In the genomic region with DNA sequence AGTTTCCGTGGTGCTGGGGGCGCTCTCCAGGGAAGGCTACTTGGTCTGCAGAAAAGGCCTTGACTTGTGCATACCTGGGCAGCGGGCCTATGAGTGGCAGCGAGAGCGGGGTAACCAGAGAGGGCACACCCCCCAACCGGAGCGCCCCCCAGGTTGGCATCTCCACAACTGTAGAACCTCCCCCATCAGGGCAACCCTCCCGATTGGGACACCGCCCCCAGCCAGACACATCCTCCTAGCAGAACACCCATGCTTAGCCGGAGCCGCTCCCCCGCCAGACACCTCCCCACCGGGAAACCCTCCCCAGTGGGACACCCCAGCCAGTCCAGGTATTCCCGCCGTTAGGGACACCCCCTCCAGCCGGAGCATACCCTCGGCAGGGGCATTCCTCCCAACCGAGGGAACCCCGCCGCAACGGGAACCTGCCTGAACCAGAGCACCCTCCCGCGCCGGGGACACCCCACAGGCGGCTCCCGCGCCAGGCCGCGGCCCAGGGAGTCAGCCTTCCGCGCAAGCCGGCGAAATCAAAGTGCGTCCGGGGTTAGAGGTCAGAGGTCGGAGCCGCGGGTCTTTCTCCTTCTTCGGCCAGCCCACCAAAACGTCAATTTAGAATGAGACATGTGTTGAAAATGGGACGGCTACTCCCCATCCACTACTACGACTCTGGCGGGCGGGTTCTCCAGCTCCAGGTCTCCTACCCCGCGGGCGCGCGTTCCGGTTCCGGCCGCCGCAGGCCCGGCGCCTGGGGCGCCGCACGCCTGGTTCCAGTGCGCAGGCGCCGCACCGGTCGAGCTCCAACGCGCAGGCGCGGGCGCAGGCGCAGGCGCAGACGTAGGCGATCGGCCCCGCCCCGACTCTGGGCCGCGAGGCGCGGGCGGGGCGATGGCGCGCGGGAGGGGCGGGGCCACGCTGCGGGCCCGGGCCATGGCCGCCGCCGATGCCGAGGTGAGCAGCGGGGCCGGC, we compare ENCODE assay signal across 8 cellular contexts. TPM values are rescaled to one million over a fixed set of nuclear protein-coding genes. Genes with fewer than 3 reads are reported as not detected.
A peak's percentile ranks its signal among the peaks of the same experiment; 100 is the strongest.
DNase-seq lines count a peak whose midpoint lies in the region; ATAC-seq and TF ChIP-seq lines count a peak whose summit lies in the region.

EHMT1 (plus strand) TSS at position 901 of the 963 bp plus-strand sequence; CDS start at position 925, 24 bp downstream.

- H3K9me3 ChIP-seq in colonic mucosa = no peaks in the 10 kb centered on the region

- intact Hi-C loops in colonic mucosa (cut with DNase I) = no loop called here

- no peaks in the 10 kb centered on the region for H3K27me3 ChIP-seq in colonic mucosa

- peak within 1 kb of the TSS; percentile 87 for H3K27ac ChIP-seq in colonic mucosa

- no peak for DNase-seq in AG09309 (ENCODE audit: low read depth)
- peak; percentile 82 to 90 for DNase-seq in NCI-H524 (lab: John Stamatoyannopoulos, UW)
- peak; percentile 90 for DNase-seq in activated CD4-positive, alpha-beta T cell treated with anti-CD3 and anti-CD28 coated beads for 48 hours
- DNase-seq in colonic mucosa = peak; percentile 85
- DNase-seq in left lobe of liver (ENCODE audit: low spot score) = peak; percentile 91
- peak; percentile 90 to 91 for DNase-seq in stimulated activated CD4-positive, alpha-beta T cell treated with anti-CD3 and anti-CD28 coated beads, Interleukin-2, amount 100 ng/mL, for 24 hours

- peaks cover 8% of the 10 kb centered on the region for H3K36me3 ChIP-seq in colonic mucosa

- ATAC-seq in GM19023 (IDR thresholded peaks at IDR 0.05; ENCODE audit: unreplicated experiment) = peak; percentile 80
- peak; percentile 73 for ATAC-seq in HG03175 (IDR thresholded peaks at IDR 0.05; ENCODE audit: unreplicated experiment)
- ATAC-seq in left lobe of liver = peak; percentile 68

- TF ChIP-seq CTCF in AG09309 (IDR thresholded peaks at IDR 0.05; ENCODE audit: control insufficient read depth, insufficient read depth, low read depth, low read length, missing control alignments) (no peak), colonic mucosa (IDR thresholded peaks at IDR 0.05) (no peak)

- H3K4me1 ChIP-seq in colonic mucosa = peaks cover 19% of the 10 kb centered on the region

- H3K4me3 ChIP-seq in AG09309 (ENCODE audit: control insufficient read depth, low read depth, low read length) (peak within 1 kb of the TSS; percentile 91), colonic mucosa (peak within 1 kb of the TSS; percentile 92)

- peak within 1 kb of the TSS; percentile 95 to 99 for H3K9ac ChIP-seq in colonic mucosa (ENCODE audit: low read depth in 2 of 2, low read length in 2 of 2)

RNA-seq across cellular contexts. Expression of gene EHMT1, which starts in this region (rescaled TPM):
- 10 to 100 TPM; 56.2 to 97.9 TPM for total RNA-seq in colonic mucosa
- 64.2 TPM for total RNA-seq in left lobe of liver
